8 cellular contexts compared by ENCODE assay signal in genomic region chr15:74789171-74789627, GRCh38. TPM values are rescaled to one million over a fixed set of nuclear protein-coding genes. Genes with fewer than 3 reads are reported as not detected.
DNase-seq lines count a peak whose midpoint lies in the region; ATAC-seq and TF ChIP-seq lines count a peak whose summit lies in the region.

No MANE protein-coding gene starts in this region.

- H3K4me3 ChIP-seq in mucosa of descending colon (no peak overlapping the region), trophoblast cell (ENCODE audit: low read depth, low read length) (no peak overlapping the region)

- H4K8ac ChIP-seq in trophoblast cell (ENCODE audit: low read depth, low read length) = no peak overlapping the region

- no peak overlapping the region for H3K23ac ChIP-seq in trophoblast cell (ENCODE audit: low read length)

- no peak overlapping the region for H2BK12ac ChIP-seq in trophoblast cell (ENCODE audit: low read length)

- TF ChIP-seq CTCF in CD14-positive monocyte (IDR thresholded peaks at IDR 0.05) (no peak), mucosa of descending colon (IDR thresholded peaks at IDR 0.05) (no peak)

- no peaks in the 10 kb centered on the region for H3K27me3 ChIP-seq in trophoblast cell (ENCODE audit: insufficient read depth, low read length)

- no peak for ATAC-seq in activated naive CD8-positive, alpha-beta T cell treated with anti-CD3 and anti-CD28 coated beads, Interleukin-2, amount 50 U/mL, for 24 hours
- ATAC-seq in mucosa of descending colon (peak; percentile 78), HG03439 (IDR thresholded peaks at IDR 0.05; ENCODE audit: unreplicated experiment) (no peak)

- peak overlapping the region; percentile 94 to 95 for H3K4me3 Mint-ChIP-seq in CD14-positive monocyte
- peak overlapping the region; percentile 95 for H3K4me3 Mint-ChIP-seq in activated naive CD8-positive, alpha-beta T cell treated with anti-CD3 and anti-CD28 coated beads, Interleukin-2, amount 50 U/mL, for 24 hours

- no peak overlapping the region for H3K4me2 ChIP-seq in trophoblast cell (ENCODE audit: low read length)

- peaks cover 0 to 2% (median 0%) of the 10 kb centered on the region in 3 donors for H3K27me3 Mint-ChIP-seq in CD14-positive monocyte (ENCODE audit: low read depth in 3 of 3)
- no peaks in the 10 kb centered on the region for H3K27me3 Mint-ChIP-seq in activated naive CD8-positive, alpha-beta T cell treated with anti-CD3 and anti-CD28 coated beads, Interleukin-2, amount 50 U/mL, for 24 hours

- H2BK5ac ChIP-seq in trophoblast cell (ENCODE audit: low read depth, low read length, poor library complexity) = no peak overlapping the region

- H3K36me3 Mint-ChIP-seq in CD14-positive monocyte = peaks cover 40 to 61% of the 10 kb centered on the region in 2 donors
- H3K36me3 Mint-ChIP-seq in activated naive CD8-positive, alpha-beta T cell treated with anti-CD3 and anti-CD28 coated beads, Interleukin-2, amount 50 U/mL, for 24 hours (ENCODE audit: low read depth) = peaks cover 56% of the 10 kb centered on the region

- peaks cover 91% of the 10 kb centered on the region for H3K4me1 Mint-ChIP-seq in CD14-positive monocyte
- H3K4me1 Mint-ChIP-seq in activated naive CD8-positive, alpha-beta T cell treated with anti-CD3 and anti-CD28 coated beads, Interleukin-2, amount 50 U/mL, for 24 hours = peaks cover 88% of the 10 kb centered on the region

- DNase-seq in CD14-positive monocyte (ENCODE audit: low spot score) (no peak), HT-29 (ENCODE audit: low spot score) (peak; percentile 78), mucosa of descending colon (peak; percentile 82 to 88 (median 84)), HuH-7.5 (ENCODE audit: low spot score) (no peak), NCI-H1930 (lab: John Stamatoyannopoulos, UW) (no peak), trophoblast cell (no peak)
- peak; percentile 35 for DNase-seq in activated naive CD8-positive, alpha-beta T cell treated with anti-CD3 and anti-CD28 coated beads, Interleukin-2, amount 50 U/mL, for 24 hours

- H2AFZ ChIP-seq in trophoblast cell (ENCODE audit: insufficient read depth, low read length, poor library complexity) = no peak overlapping the region

- no peak overlapping the region for H3K9ac ChIP-seq in trophoblast cell (ENCODE audit: low read length)

- H2BK120ac ChIP-seq in trophoblast cell (ENCODE audit: insufficient read depth, low read length, poor library complexity) = no peak overlapping the region

- peaks cover 0 to 2% (median 0%) of the 10 kb centered on the region in 7 donors for H3K9me3 Mint-ChIP-seq in CD14-positive monocyte
- no peaks in the 10 kb centered on the region for H3K9me3 Mint-ChIP-seq in activated naive CD8-positive, alpha-beta T cell treated with anti-CD3 and anti-CD28 coated beads, Interleukin-2, amount 50 U/mL, for 24 hours

- no peak overlapping the region for H3K4ac ChIP-seq in trophoblast cell (ENCODE audit: low read depth, low read length)

- H3K27ac Mint-ChIP-seq in CD14-positive monocyte = peak overlapping the region; percentile 99 to 100 (median 100)
- H3K27ac Mint-ChIP-seq in activated naive CD8-positive, alpha-beta T cell treated with anti-CD3 and anti-CD28 coated beads, Interleukin-2, amount 50 U/mL, for 24 hours = peak overlapping the region; percentile 99

- no peaks in the 10 kb centered on the region for H3K9me3 ChIP-seq in mucosa of descending colon
- H3K9me3 ChIP-seq in trophoblast cell (ENCODE audit: insufficient read depth, low read depth, low read length) = peaks cover 1% of the 10 kb centered on the region

- no peak overlapping the region for H2AK5ac ChIP-seq in trophoblast cell (ENCODE audit: low read length)

- H3K27ac ChIP-seq in trophoblast cell (ENCODE audit: low read depth, low read length) = no peak overlapping the region

- H3K79me2 ChIP-seq in trophoblast cell (ENCODE audit: control insufficient read depth, insufficient read depth, low read length, poor library complexity) = no peaks in the 10 kb centered on the region

- H3K4me1 ChIP-seq in mucosa of descending colon (ENCODE audit: low read depth) (peaks cover 61% of the 10 kb centered on the region), trophoblast cell (ENCODE audit: control insufficient read depth in 1 of 2, insufficient read depth in 2 of 2, low read length in 2 of 2) (peaks cover 3 to 8% of the 10 kb centered on the region in 2 experiments)

- no peak overlapping the region for H4K12ac ChIP-seq in trophoblast cell (ENCODE audit: low read depth, low read length)

- intact Hi-C loops in CD14-positive monocyte (cut with micrococcal nuclease) (no loop called here), mucosa of descending colon (cut with DNase I, micrococcal nuclease) (no loop called here)

- no peaks in the 10 kb centered on the region for H3K36me3 ChIP-seq in mucosa of descending colon (ENCODE audit: low read depth)
- peaks cover 3 to 8% of the 10 kb centered on the region in 2 experiments for H3K36me3 ChIP-seq in trophoblast cell (ENCODE audit: control insufficient read depth in 1 of 2, insufficient read depth in 2 of 2, low read length in 2 of 2)

- no peak overlapping the region for H3K14ac ChIP-seq in trophoblast cell (ENCODE audit: low read length)

- H3K18ac ChIP-seq in trophoblast cell (ENCODE audit: low read length) = no peak overlapping the region

- H3K79me1 ChIP-seq in trophoblast cell (ENCODE audit: low read length) = no peaks in the 10 kb centered on the region

- no peak overlapping the region for H4K91ac ChIP-seq in trophoblast cell (ENCODE audit: low read depth, low read length)

- no CpG with 5 or more reads among the region's 14 CpGs for WGBS in trophoblast cell (ENCODE audit: extremely low coverage, insufficient coverage, insufficient read length)

RNA-seq across cellular contexts. Expression of gene CSK, which starts 7.3 kb away (rescaled TPM):
- polyA plus RNA-seq in CD14-positive monocyte = 100 to 1,000 TPM in 1 of 2 donors, 10 to 100 TPM in 1; 79.0 to 106 TPM
- total RNA-seq in HT-29 (2014; rRNA removed; shearing (Covaris generic)) = 54.7 and 60.2 TPM in 2 replicates
- 100 to 1,000 TPM in 1 of 3 donors, 10 to 100 TPM in 2; 66.2 to 103 (median 90.5) TPM for total RNA-seq in mucosa of descending colon
- polyA plus RNA-seq in trophoblast cell (2013) = 25.3 and 25.5 TPM in 2 replicates

RNA-seq across cellular contexts. Expression of gene LMAN1L, which starts 23.4 kb away (rescaled TPM):
- not detected for polyA plus RNA-seq in CD14-positive monocyte
- not detected in 2 replicates for total RNA-seq in HT-29 (2014; rRNA removed; shearing (Covaris generic))
- under 1 TPM; 0.32 to 0.60 (median 0.55) TPM for total RNA-seq in mucosa of descending colon
- not detected in 2 replicates for polyA plus RNA-seq in trophoblast cell (2013)

RNA-seq across cellular contexts. Expression of gene CPLX3, which starts 37.2 kb away (rescaled TPM):
- not detected for polyA plus RNA-seq in CD14-positive monocyte
- total RNA-seq in HT-29 (2014; rRNA removed; shearing (Covaris generic)) = 0.13 and 0.25 TPM in 2 replicates
- under 1 TPM in 2 of 3 donors, not detected in 1; 0.16 to 0.19 TPM for total RNA-seq in mucosa of descending colon
- polyA plus RNA-seq in trophoblast cell (2013) = 0.03 TPM in 2 replicates

RNA-seq across cellular contexts. Expression of gene CYP1A2, which starts 40.6 kb away (rescaled TPM):
- polyA plus RNA-seq in CD14-positive monocyte = not detected
- total RNA-seq in HT-29 (2014; rRNA removed; shearing (Covaris generic)) = not detected in 2 replicates
- total RNA-seq in mucosa of descending colon = not detected
- not detected in 2 replicates for polyA plus RNA-seq in trophoblast cell (2013)

RNA-seq across cellular contexts. Expression of gene ULK3, which starts 53.8 kb away (rescaled TPM):
- 10 to 100 TPM in 1 of 2 donors, 1 to 10 TPM in 1; 9.4 to 16.0 TPM for polyA plus RNA-seq in CD14-positive monocyte
- 96.4 and 97.0 TPM in 2 replicates for total RNA-seq in HT-29 (2014; rRNA removed; shearing (Covaris generic))
- total RNA-seq in mucosa of descending colon = 10 to 100 TPM; 66.5 to 89.3 (median 73.1) TPM
- 9.3 and 10.1 TPM in 2 replicates for polyA plus RNA-seq in trophoblast cell (2013)

Comparison
In these comparisons a context has a peak if more than half of its experiments do, and no peak if none do; other contexts are left out.
1. DNase-seq: peak in HT-29 (single experiment), activated naive CD8-positive, alpha-beta T cell treated with anti-CD3 and anti-CD28 coated beads, Interleukin-2, amount 50 U/mL, for 24 hours (single experiment) and mucosa of descending colon (3 of 3); none in CD14-positive monocyte (single experiment), HuH-7.5 (single experiment), NCI-H1930 (0 of 2) and trophoblast cell (0 of 2).